In genomic region chr17:55484575-55484974, GRCh38 we compare ENCODE assay signal across 37 cellular contexts. TPM values are rescaled to one million over a fixed set of nuclear protein-coding genes. Genes with fewer than 3 reads are reported as not detected.
"Had no signal": no experiment of that assay in that cellular context is flagged by ENCODE, and none has a peak within 500 bp of the region (broad histone marks: within the 10 kb centered on the region; RNA-seq: fewer than 3 reads in every experiment).

No MANE protein-coding gene starts in this region.

- FAIRE-seq: astrocyte, colon, frontal cortex had no signal

- H3K36me3 ChIP-seq: brain microvascular endothelial cell, esophagus squamous epithelium had no signal

- H3K27ac ChIP-seq: brain microvascular endothelial cell, epithelial cell of prostate, esophagus squamous epithelium had no signal

- H3K4me3 ChIP-seq: esophagus squamous epithelium had no signal

- ATAC-seq: activated CD4-positive, alpha-beta T cell treated with anti-CD3 and anti-CD28 coated beads for 36 hours; activated CD8-positive, alpha-beta memory T cell treated with anti-CD3 and anti-CD28 coated beads, Interleukin-2, amount 10 ng/mL, durations not matched to agents 7 days and 5 days; activated CD8-positive, alpha-beta T cell treated with anti-CD3 and anti-CD28 coated beads, Interleukin-2, amount 10 ng/mL, durations not matched to agents 7 days and 5 days; activated T-cell treated with anti-CD3 and anti-CD28 coated beads, Interleukin-2, amount 50 U/mL, for 72 hours; effector memory CD8-positive, alpha-beta T cell had no signal

- DNase-seq: activated CD4-positive, alpha-beta memory T cell treated with anti-CD3 and anti-CD28 coated beads for 36 hours; activated CD4-positive, alpha-beta T cell treated with anti-CD3 and anti-CD28 coated beads for 36 hours; activated CD4-positive, alpha-beta T cell treated with anti-CD3 and anti-CD28 coated beads, Interleukin-2, amount 10 ng/mL, durations not matched to agents 24 days and 14 days; activated CD4-positive, CD25-positive, alpha-beta regulatory T cell; activated CD4-positive, CD25-positive, alpha-beta regulatory T cell treated with anti-CD3 and anti-CD28 coated beads, Interleukin-2, amount 50 U/mL, for 72 hours; activated CD8-positive, alpha-beta memory T cell treated with anti-CD3 and anti-CD28 coated beads, Interleukin-2, amount 10 ng/mL, durations not matched to agents 7 days and 5 days; activated CD8-positive, alpha-beta memory T cell treated with anti-CD3 and anti-CD28 coated beads, Interleukin-2, amount 50 U/mL, for 48 hours; activated CD8-positive, alpha-beta T cell treated with anti-CD3 and anti-CD28 coated beads, Interleukin-2, amount 10 ng/mL, durations not matched to agents 7 days and 5 days; activated effector memory CD4-positive, alpha-beta T cell treated with Interleukin-2 at 50 U/mL for 16 hours; activated gamma-delta T cell treated with Interleukin-2 at 50 U/mL for 16 hours; activated naive CD4-positive, alpha-beta T cell treated with anti-CD3 and anti-CD28 coated beads, Interleukin-2, amount 50 U/mL, for 16 hours; activated naive CD4-positive, alpha-beta T cell treated with Interleukin-2 at 50 U/mL for 16 hours; activated T-cell treated with anti-CD3 and anti-CD28 coated beads for 4 hours; activated T-cell treated with anti-CD3 and anti-CD28 coated beads, Interleukin-2, amount 50 U/mL, for 24 hours; activated T-cell treated with anti-CD3 and anti-CD28 coated beads, Interleukin-2, amount 50 U/mL, for 72 hours; amniotic stem cell; anterior cingulate cortex; brain microvascular endothelial cell; caudate nucleus; cortex of kidney; dermis blood vessel endothelial cell; effector CD4-positive, alpha-beta T cell; effector memory CD8-positive, alpha-beta T cell; esophagus squamous epithelium; head of caudate nucleus; T-helper 2 cell had no signal

- H3K27me3 ChIP-seq: brain microvascular endothelial cell, esophagus squamous epithelium had no signal

- H3K9me3 ChIP-seq: esophagus squamous epithelium had no signal

RNA-seq across cellular contexts. Expression of gene SMIM36, which starts 26.7 kb away (rescaled TPM):
- total RNA-seq: activated CD4-positive, alpha-beta memory T cell treated with anti-CD3 and anti-CD28 coated beads for 36 hours; activated CD4-positive, alpha-beta T cell treated with anti-CD3 and anti-CD28 coated beads for 36 hours; activated CD4-positive, alpha-beta T cell treated with anti-CD3 and anti-CD28 coated beads, Interleukin-2, amount 10 ng/mL, durations not matched to agents 24 days and 14 days; activated CD8-positive, alpha-beta memory T cell treated with anti-CD3 and anti-CD28 coated beads for 36 hours; activated CD8-positive, alpha-beta memory T cell treated with anti-CD3 and anti-CD28 coated beads, Interleukin-2, amount 10 ng/mL, durations not matched to agents 7 days and 5 days; activated CD8-positive, alpha-beta T cell treated with anti-CD3 and anti-CD28 coated beads, Interleukin-2, amount 10 ng/mL, durations not matched to agents 7 days and 5 days; activated T-cell treated with anti-CD3 and anti-CD28 coated beads, Interleukin-2, amount 50 U/mL, for 72 hours; astrocyte; chondrocyte; dermis blood vessel endothelial cell; esophagus squamous epithelium; fibroblast of lung; fibroblast of villous mesenchyme; frontal cortex; T-helper 1 cell treated with Interleukin-12 subunit alpha and Interleukin-12 subunit beta and Interleukin-4 antibody, amounts not matched to agents 30 ng/mL and 1 ng/mL, for 36 hours had no signal
- polyA plus RNA-seq: adipose tissue, esophagus, fibroblast of lung had no signal
